1 cellular context compared by ENCODE assay signal in the genomic region with DNA sequence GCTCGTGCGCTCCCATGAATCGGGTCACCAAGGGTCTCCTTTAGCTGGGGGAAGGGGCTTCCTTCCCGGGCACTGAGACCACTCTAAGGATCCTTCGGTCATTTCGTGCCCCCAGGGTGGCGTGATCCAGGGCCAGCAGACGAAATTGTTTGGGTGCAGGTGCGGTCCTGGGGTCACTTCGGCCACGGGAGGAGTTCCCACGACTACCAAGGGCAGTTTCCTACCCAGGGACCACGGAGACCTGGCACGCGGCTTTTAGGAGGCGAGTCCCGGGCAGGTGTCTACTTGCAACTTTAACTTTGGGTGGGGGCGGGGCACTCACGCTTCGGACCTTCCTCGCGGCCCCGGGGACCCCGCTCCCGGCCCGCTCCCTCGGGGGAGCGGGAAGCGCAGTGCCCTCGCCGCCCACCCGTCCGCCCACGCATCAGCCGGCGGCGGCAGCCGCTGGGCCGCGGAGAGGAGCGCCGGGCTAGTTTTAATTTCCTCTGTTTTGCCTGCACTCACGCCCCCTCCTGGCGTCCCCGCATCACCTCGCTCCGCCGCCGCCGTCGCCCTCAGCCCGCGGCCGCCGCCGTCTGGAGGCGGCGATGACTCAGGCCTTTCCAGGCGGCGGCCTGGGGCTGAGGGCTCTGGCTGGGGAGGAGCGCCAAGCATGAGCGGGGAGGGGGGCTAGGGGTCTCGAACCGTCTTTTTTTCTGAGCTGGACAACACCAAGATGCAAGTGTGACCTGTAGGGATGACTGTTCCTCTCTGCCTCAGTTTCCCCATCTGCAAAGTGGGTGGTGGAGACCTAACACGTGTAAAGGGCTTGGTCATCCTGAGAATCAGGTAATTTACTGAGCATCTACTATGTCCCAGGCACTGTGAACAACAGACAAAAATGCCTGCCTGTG.
A peak's percentile ranks its signal among the peaks of the same experiment; 100 is the strongest.
TF ChIP-seq lines count a peak whose summit lies in the region.

No MANE protein-coding gene starts in this region.

TF ChIP-seq in HEK293, 187 proteins besides CTCF, POLR2A, EP300 and RAD21 (continued from another document and continues in another):
- TF ChIP-seq, protein P1, sequence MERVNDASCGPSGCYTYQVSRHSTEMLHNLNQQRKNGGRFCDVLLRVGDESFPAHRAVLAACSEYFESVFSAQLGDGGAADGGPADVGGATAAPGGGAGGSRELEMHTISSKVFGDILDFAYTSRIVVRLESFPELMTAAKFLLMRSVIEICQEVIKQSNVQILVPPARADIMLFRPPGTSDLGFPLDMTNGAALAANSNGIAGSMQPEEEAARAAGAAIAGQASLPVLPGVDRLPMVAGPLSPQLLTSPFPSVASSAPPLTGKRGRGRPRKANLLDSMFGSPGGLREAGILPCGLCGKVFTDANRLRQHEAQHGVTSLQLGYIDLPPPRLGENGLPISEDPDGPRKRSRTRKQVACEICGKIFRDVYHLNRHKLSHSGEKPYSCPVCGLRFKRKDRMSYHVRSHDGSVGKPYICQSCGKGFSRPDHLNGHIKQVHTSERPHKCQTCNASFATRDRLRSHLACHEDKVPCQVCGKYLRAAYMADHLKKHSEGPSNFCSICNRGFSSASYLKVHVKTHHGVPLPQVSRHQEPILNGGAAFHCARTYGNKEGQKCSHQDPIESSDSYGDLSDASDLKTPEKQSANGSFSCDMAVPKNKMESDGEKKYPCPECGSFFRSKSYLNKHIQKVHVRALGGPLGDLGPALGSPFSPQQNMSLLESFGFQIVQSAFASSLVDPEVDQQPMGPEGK (tag by site-specific recombination; IDR thresholded peaks at IDR 0.05): peak; percentile 54
- TF ChIP-seq, protein P2, sequence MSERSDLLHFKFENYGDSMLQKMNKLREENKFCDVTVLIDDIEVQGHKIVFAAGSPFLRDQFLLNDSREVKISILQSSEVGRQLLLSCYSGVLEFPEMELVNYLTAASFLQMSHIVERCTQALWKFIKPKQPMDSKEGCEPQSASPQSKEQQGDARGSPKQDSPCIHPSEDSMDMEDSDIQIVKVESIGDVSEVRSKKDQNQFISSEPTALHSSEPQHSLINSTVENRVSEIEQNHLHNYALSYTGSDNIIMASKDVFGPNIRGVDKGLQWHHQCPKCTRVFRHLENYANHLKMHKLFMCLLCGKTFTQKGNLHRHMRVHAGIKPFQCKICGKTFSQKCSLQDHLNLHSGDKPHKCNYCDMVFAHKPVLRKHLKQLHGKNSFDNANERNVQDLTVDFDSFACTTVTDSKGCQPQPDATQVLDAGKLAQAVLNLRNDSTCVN (tag by site-specific recombination; optimal IDR thresholded peaks at IDR 0.05): peak; percentile 76
- TF ChIP-seq ZNF155 (tag by site-specific recombination; IDR thresholded peaks at IDR 0.05) (no peak), SCRT2 (tag by site-specific recombination; IDR thresholded peaks at IDR 0.05) (no peak), ZEB2 (tag by site-specific recombination; IDR thresholded peaks at IDR 0.05) (peak; percentile 56; the same call in 1 of the 2 replicates), ZNF132 (tag by site-specific recombination; IDR thresholded peaks at IDR 0.05; ENCODE audit: borderline replicate concordance) (no peak), ZNF596 (tag by site-specific recombination; IDR thresholded peaks at IDR 0.05) (peak; percentile 11; the same call in 1 of the 2 replicates), HIC1 (tag by site-specific recombination; IDR thresholded peaks at IDR 0.05) (peak; percentile 47; the same call in 1 of the 2 replicates), AEBP2 (tag by site-specific recombination; IDR thresholded peaks at IDR 0.05; ENCODE audit: borderline replicate concordance) (no peak), ZNF623 (tag by site-specific recombination; IDR thresholded peaks at IDR 0.05) (peak; percentile 46; the same call in 1 of the 2 replicates), SETDB1 (IDR thresholded peaks at IDR 0.05; ENCODE audit: insufficient read length, low read length) (no peak), ZNF514 (tag by site-specific recombination; IDR thresholded peaks at IDR 0.05) (no peak), ZNF791 (tag by site-specific recombination; IDR thresholded peaks at IDR 0.05) (no peak), ZNF10 (tag by site-specific recombination; IDR thresholded peaks at IDR 0.05) (no peak), HOXA7 (CRISPR knock-in tag; IDR thresholded peaks at IDR 0.05; ENCODE audit: borderline replicate concordance) (no peak), ZNF792 (tag by site-specific recombination; IDR thresholded peaks at IDR 0.05) (no peak), GLIS2 (tag by site-specific recombination; IDR thresholded peaks at IDR 0.05) (peak; percentile 67), PBX3 (CRISPR knock-in tag; IDR thresholded peaks at IDR 0.05) (no peak; the same call in 1 of the 2 replicates), IKZF3 (tag by site-specific recombination; IDR thresholded peaks at IDR 0.05) (peak; percentile 59; the same call in 1 of the 2 replicates), ZNF24 (tag by site-specific recombination; IDR thresholded peaks at IDR 0.05) (no peak), ZNF48 (tag by site-specific recombination; IDR thresholded peaks at IDR 0.05) (no peak), ZNF830 (tag by site-specific recombination; IDR thresholded peaks at IDR 0.05; ENCODE audit: low read depth) (no peak), ZFHX2 (tag by site-specific recombination; conservative IDR thresholded peaks at IDR 0.05) (peak; percentile 96), ZNF2 (tag by site-specific recombination; IDR thresholded peaks at IDR 0.05) (no peak), ZNF274 (IDR thresholded peaks at IDR 0.05; ENCODE audit: low read length) (no peak), ZNF274 (tag by site-specific recombination; IDR thresholded peaks at IDR 0.05; ENCODE audit: borderline replicate concordance) (no peak), ELK4 (IDR thresholded peaks at IDR 0.05; ENCODE audit: borderline replicate concordance, low read depth, low read length) (no peak), BCL6B (tag by site-specific recombination; IDR thresholded peaks at IDR 0.05) (no peak), YY1 (tag by site-specific recombination; IDR thresholded peaks at IDR 0.05) (no peak), ZNF76 (tag by site-specific recombination; IDR thresholded peaks at IDR 0.05; ENCODE audit: borderline replicate concordance, low read depth) (peak; percentile 15; the same call in 1 of the 2 replicates), ZNF138 (tag by site-specific recombination; IDR thresholded peaks at IDR 0.05; ENCODE audit: borderline replicate concordance) (no peak)
- TF ChIP-seq, protein P3, sequence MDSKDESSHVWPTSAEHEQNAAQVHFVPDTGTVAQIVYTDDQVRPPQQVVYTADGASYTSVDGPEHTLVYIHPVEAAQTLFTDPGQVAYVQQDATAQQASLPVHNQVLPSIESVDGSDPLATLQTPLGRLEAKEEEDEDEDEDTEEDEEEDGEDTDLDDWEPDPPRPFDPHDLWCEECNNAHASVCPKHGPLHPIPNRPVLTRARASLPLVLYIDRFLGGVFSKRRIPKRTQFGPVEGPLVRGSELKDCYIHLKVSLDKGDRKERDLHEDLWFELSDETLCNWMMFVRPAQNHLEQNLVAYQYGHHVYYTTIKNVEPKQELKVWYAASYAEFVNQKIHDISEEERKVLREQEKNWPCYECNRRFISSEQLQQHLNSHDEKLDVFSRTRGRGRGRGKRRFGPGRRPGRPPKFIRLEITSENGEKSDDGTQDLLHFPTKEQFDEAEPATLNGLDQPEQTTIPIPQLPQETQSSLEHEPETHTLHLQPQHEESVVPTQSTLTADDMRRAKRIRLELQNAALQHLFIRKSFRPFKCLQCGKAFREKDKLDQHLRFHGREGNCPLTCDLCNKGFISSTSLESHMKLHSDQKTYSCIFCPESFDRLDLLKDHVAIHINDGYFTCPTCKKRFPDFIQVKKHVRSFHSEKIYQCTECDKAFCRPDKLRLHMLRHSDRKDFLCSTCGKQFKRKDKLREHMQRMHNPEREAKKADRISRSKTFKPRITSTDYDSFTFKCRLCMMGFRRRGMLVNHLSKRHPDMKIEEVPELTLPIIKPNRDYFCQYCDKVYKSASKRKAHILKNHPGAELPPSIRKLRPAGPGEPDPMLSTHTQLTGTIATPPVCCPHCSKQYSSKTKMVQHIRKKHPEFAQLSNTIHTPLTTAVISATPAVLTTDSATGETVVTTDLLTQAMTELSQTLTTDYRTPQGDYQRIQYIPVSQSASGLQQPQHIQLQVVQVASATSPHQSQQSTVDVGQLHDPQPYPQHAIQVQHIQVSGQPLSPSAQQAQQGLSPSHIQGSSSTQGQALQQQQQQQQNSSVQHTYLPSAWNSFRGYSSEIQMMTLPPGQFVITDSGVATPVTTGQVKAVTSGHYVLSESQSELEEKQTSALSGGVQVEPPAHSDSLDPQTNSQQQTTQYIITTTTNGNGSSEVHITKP (tag by site-specific recombination; IDR thresholded peaks at IDR 0.05): no peak
- TF ChIP-seq, protein P4, sequence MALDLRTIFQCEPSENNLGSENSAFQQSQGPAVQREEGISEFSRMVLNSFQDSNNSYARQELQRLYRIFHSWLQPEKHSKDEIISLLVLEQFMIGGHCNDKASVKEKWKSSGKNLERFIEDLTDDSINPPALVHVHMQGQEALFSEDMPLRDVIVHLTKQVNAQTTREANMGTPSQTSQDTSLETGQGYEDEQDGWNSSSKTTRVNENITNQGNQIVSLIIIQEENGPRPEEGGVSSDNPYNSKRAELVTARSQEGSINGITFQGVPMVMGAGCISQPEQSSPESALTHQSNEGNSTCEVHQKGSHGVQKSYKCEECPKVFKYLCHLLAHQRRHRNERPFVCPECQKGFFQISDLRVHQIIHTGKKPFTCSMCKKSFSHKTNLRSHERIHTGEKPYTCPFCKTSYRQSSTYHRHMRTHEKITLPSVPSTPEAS (tag by site-specific recombination; IDR thresholded peaks at IDR 0.05): no peak
- TF ChIP-seq, protein P5, sequence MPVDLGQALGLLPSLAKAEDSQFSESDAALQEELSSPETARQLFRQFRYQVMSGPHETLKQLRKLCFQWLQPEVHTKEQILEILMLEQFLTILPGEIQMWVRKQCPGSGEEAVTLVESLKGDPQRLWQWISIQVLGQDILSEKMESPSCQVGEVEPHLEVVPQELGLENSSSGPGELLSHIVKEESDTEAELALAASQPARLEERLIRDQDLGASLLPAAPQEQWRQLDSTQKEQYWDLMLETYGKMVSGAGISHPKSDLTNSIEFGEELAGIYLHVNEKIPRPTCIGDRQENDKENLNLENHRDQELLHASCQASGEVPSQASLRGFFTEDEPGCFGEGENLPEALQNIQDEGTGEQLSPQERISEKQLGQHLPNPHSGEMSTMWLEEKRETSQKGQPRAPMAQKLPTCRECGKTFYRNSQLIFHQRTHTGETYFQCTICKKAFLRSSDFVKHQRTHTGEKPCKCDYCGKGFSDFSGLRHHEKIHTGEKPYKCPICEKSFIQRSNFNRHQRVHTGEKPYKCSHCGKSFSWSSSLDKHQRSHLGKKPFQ (tag by site-specific recombination; IDR thresholded peaks at IDR 0.05): no peak
- TF ChIP-seq, protein P6, sequence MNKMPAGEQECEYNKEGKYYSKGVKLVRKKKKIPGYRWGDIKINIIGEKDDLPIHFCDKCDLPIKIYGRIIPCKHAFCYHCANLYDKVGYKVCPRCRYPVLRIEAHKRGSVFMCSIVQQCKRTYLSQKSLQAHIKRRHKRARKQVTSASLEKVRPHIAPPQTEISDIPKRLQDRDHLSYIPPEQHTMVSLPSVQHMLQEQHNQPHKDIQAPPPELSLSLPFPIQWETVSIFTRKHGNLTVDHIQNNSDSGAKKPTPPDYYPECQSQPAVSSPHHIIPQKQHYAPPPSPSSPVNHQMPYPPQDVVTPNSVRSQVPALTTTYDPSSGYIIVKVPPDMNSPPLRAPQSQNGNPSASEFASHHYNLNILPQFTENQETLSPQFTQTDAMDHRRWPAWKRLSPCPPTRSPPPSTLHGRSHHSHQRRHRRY (tag by site-specific recombination; IDR thresholded peaks at IDR 0.05): no peak
